ENCODE assay signal across 22 cellular contexts in the genomic region with DNA sequence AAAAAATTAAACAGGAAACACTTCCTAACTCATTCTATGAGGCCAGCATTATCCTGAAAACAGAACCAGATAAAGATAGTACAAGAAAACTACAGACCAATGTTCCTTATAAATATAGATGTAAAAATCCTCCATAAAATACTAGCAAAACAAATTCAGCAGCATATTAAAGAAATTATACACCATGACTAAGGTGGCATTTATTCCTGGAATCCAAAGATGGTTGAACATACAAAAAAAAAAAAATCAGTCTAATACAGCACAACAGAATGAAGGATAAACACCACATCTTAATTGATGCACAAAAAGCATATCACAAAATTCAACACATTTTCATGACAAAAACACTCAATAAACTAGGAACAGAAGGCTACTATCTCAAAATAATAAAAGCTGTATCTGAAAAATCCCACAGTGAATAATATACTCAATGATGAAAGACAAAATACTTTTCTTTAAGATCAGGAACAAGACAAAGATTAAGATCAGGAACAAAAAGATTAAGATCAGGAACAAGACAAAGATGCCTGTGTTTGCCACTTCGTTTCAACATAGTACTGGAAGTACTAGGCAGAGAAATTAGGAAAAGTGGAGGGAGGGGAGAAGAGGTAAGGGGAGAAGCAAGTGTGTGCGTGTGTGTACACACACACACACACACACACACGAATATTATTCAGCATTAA.
A peak's percentile ranks its signal among the peaks of the same experiment; 100 is the strongest.
DNase-seq lines count a peak whose midpoint lies in the region; ATAC-seq, FAIRE-seq and TF ChIP-seq lines count a peak whose summit lies in the region.
"Had no signal": no experiment of that assay in that cellular context is flagged by ENCODE, and none has a peak within 500 bp of the region (broad histone marks: within the 10 kb centered on the region; RNA-seq: fewer than 3 reads in every experiment).

No MANE protein-coding gene starts in this region.

- H2AFZ ChIP-seq in keratinocyte (ENCODE audit: control insufficient read depth, low read length), result no peak overlapping the region

- H3K27me3 ChIP-seq in brain microvascular endothelial cell (replicated peaks) (no peaks in the 10 kb centered on the region), keratinocyte (ENCODE audit: control insufficient read depth, extremely low read depth, insufficient read depth, low read length) (no peaks in the 10 kb centered on the region), Peyer's patch (no peaks in the 10 kb centered on the region)

- H3K36me3 ChIP-seq in brain microvascular endothelial cell (replicated peaks) (no peaks in the 10 kb centered on the region), keratinocyte (ENCODE audit: control insufficient read depth in 2 of 2, extremely low read depth in 1 of 2, insufficient read depth in 2 of 2, low read length in 2 of 2) (no peaks in the 10 kb centered on the region), Peyer's patch (peaks cover 0 to 16% (median 0%) of the 10 kb centered on the region in 3 donors)

- dilution Hi-C loops in keratinocyte (cut with MboI; ENCODE audit: extremely low pct_ligation_motif_present, low sequenced_read_pairs), result no loop called here

- in situ Hi-C loops in brain microvascular endothelial cell (cut with HindIII; ENCODE audit: low pct_ligation_motif_present, low sequenced_read_pairs), result no loop called here

- no peaks in the 10 kb centered on the region for H3K9me3 ChIP-seq in keratinocyte (ENCODE audit: control insufficient read depth, low read depth, low read length)
- no peaks in the 10 kb centered on the region for H3K9me3 ChIP-seq in Peyer's patch

- H3K9ac ChIP-seq in keratinocyte (ENCODE audit: control insufficient read depth, extremely low read depth, insufficient read depth, low read length), result no peak overlapping the region

- DNase-seq in EH (ENCODE audit: low read depth) (peak; percentile 51), LoVo (ENCODE audit: low spot score) (peak; percentile 21), brain microvascular endothelial cell (no peak), keratinocyte (ENCODE audit: low read depth, low spot score) (no peak), Peyer's patch (no peak)
- no peak for DNase-seq in stimulated activated CD4-positive, alpha-beta T cell treated with anti-CD3 and anti-CD28 coated beads, Interleukin-4, amount 100 ng/mL, for 1 hour
- DNase-seq: activated CD4-positive, alpha-beta T cell treated with anti-CD3 and anti-CD28 coated beads for 36 hours; activated CD8-positive, alpha-beta memory T cell treated with anti-CD3 and anti-CD28 coated beads, Interleukin-2, amount 50 U/mL, for 48 hours; activated gamma-delta T cell treated with Interleukin-2 at 50 U/mL for 16 hours; anterior cingulate cortex; CD8-positive, alpha-beta memory T cell; DMS79 treated with DMSO at 0.1 percent for 48 hours; glutamatergic neuron; KG1; NCI-H1105; NCI-H526; occipital lobe had no signal

- H4K20me1 ChIP-seq in keratinocyte (ENCODE audit: control insufficient read depth, extremely low read depth, insufficient read depth, low read length), result no peaks in the 10 kb centered on the region

- H3K9me1 ChIP-seq in keratinocyte (ENCODE audit: control insufficient read depth, extremely low read depth, insufficient read depth, low read length), result no peaks in the 10 kb centered on the region

- H3K4me2 ChIP-seq in keratinocyte (ENCODE audit: control insufficient read depth, extremely low read depth, insufficient read depth, low read depth, low read length), result no peak overlapping the region

- no peak for ATAC-seq in HG03342 (IDR thresholded peaks at IDR 0.05; ENCODE audit: unreplicated experiment)
- ATAC-seq in HG03460 (IDR thresholded peaks at IDR 0.05; ENCODE audit: unreplicated experiment), result no peak
- ATAC-seq: activated CD4-positive, alpha-beta T cell treated with anti-CD3 and anti-CD28 coated beads for 36 hours; sciatic nerve had no signal

- peaks cover 7% of the 10 kb centered on the region for H3K4me1 ChIP-seq in keratinocyte (ENCODE audit: control insufficient read depth, extremely low read depth, insufficient read depth, low read length)
- H3K4me1 ChIP-seq in Peyer's patch, result no peaks in the 10 kb centered on the region

- no peak for TF ChIP-seq POLR2A in Peyer's patch (IDR thresholded peaks at IDR 0.05)

- peak; percentile 17 for FAIRE-seq in keratinocyte (lab: Jason Lieb, UNC)

- H3K4me3 ChIP-seq in brain microvascular endothelial cell (ENCODE audit: low read depth, low read length) (no peak overlapping the region), keratinocyte (ENCODE audit: control insufficient read depth in 2 of 3, extremely low read depth in 1 of 3, insufficient read depth in 2 of 3, low read depth in 1 of 3, low read length in 3 of 3) (no peak overlapping the region), Peyer's patch (no peak overlapping the region)
- H3K4me3 ChIP-seq: coronary artery had no signal

- TF ChIP-seq CTCF in brain microvascular endothelial cell (IDR thresholded peaks at IDR 0.05; ENCODE audit: low read depth, low read length, missing control alignments) (no peak), keratinocyte (optimal IDR thresholded peaks at IDR 0.05 in 1 of 3, IDR thresholded peaks at IDR 0.05 in 1 of 3, conservative IDR thresholded peaks at IDR 0.05 in 1 of 3; ENCODE audit: extremely low read depth in 1 of 3, insufficient read depth in 2 of 3, low read length in 3 of 3) (no peak), Peyer's patch (IDR thresholded peaks at IDR 0.05) (no peak)

- peak overlapping the region; percentile 12 for H3K27ac ChIP-seq in brain microvascular endothelial cell
- H3K27ac ChIP-seq in keratinocyte (ENCODE audit: control insufficient read depth, insufficient read depth, low read length), result no peak overlapping the region
- H3K27ac ChIP-seq in Peyer's patch, result no peak overlapping the region
- H3K27ac ChIP-seq: coronary artery, HL-60 had no signal

- H3K79me2 ChIP-seq in keratinocyte (ENCODE audit: control insufficient read depth, insufficient read depth, low read length), result no peaks in the 10 kb centered on the region

Comparison
In these comparisons a context has a peak if more than half of its experiments do, and no peak if none do; other contexts are left out.
1. DNase-seq: peak in EH (single experiment) and LoVo (single experiment); none in brain microvascular endothelial cell (single experiment), keratinocyte (single experiment), stimulated activated CD4-positive, alpha-beta T cell treated with anti-CD3 and anti-CD28 coated beads, Interleukin-4, amount 100 ng/mL, for 1 hour (single experiment) and Peyer's patch (0 of 3).